23 cellular contexts compared by ENCODE assay signal in the genomic region with DNA sequence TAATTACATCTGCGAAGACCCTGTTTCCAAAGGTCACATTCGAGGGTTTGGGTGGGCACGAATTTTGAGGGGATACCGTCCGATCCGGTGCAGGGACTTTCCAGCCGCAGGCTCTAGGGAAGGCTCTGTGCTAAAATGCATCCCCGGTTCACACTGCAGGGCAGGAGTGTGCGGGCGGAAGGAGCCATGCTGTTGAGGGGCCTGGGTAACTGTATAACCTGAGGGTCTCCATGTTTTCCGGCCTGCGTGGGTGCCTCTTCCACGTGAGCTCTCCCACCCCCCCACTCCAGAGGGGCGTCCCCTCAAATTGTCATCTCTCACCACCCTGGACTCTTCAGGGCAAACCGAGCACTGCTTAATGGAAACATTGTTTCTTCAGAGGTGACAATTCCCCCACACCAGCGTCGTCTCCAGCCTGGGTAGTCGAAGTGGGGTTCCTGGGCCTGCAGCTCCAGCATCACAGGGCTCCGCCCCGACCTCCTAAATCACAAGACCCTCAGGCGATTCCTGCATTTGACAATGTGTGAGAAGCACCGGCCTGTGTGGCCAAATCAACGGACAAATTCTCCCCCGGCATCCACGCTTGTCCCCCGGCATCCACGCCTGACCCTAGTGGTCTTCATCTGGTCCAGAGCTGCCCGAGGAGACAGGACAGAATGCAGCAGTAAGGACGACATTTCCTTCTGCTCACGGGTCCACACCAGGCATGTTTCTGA. TPM values are rescaled to one million over a fixed set of nuclear protein-coding genes. Genes with fewer than 3 reads are reported as not detected.
A peak's percentile ranks its signal among the peaks of the same experiment; 100 is the strongest.
DNase-seq lines count a peak whose midpoint lies in the region; ATAC-seq and TF ChIP-seq lines count a peak whose summit lies in the region.
"Had no signal": no experiment of that assay in that cellular context is flagged by ENCODE, and none has a peak within 500 bp of the region (broad histone marks: within the 10 kb centered on the region; RNA-seq: fewer than 3 reads in every experiment).

No MANE protein-coding gene starts in this region.

- H3K9ac ChIP-seq in mucosa of rectum (ENCODE audit: low read depth in 1 of 2, low read length in 2 of 2): peak overlapping the region; percentile 14 to 44

- intact Hi-C loops in Caco-2 (cut with micrococcal nuclease; ENCODE audit: unreplicated experiment) (no loop called here), sigmoid colon (cut with DNase I) (no loop called here), head of caudate nucleus (cut with DNase I) (loop anchor here (5.0 kb wide), 1 partner anchor 181 kb away; no protein-coding TSS in a partner anchor)

- TSS peak; percentile 60 for BruUV-seq in Caco-2 (replicated peaks; lab: Mats Ljungman, UMichigan)

- H3K27ac Mint-ChIP-seq in Caco-2 (ENCODE audit: unreplicated experiment): peak overlapping the region; percentile 92
- H3K27ac Mint-ChIP-seq: CD4-positive, CD25-positive, alpha-beta regulatory T cell; GM23338 had no signal

- H3K36me3 ChIP-seq in Caco-2 (ENCODE audit: control insufficient read depth, insufficient read depth, low read length) (no peaks in the 10 kb centered on the region), mucosa of rectum (ENCODE audit: control insufficient read depth in 2 of 2, insufficient read depth in 2 of 2, low read length in 2 of 2) (no peaks in the 10 kb centered on the region), sigmoid colon (no peaks in the 10 kb centered on the region)

- DNase-seq in Caco-2: no peak
- DNase-seq in caudate nucleus (lab: John Stamatoyannopoulos, UW): no peak
- no peak for DNase-seq in sigmoid colon
- no peak for DNase-seq in head of caudate nucleus
- DNase-seq: AML-193; CD4-positive, CD25-positive, alpha-beta regulatory T cell; DND-41; GDM1; KG1; NCI-H1048; NCI-H1694; NCI-H2107; NCI-H345; NCI-H526 treated with DMSO at 0.1 percent for 48 hours had no signal

- peak overlapping the region; percentile 48 for H3K4me3 Mint-ChIP-seq in Caco-2 (ENCODE audit: unreplicated experiment)
- H3K4me3 Mint-ChIP-seq: CD4-positive, CD25-positive, alpha-beta regulatory T cell; GM23338 had no signal

- H3K4me1 Mint-ChIP-seq in Caco-2 (ENCODE audit: low read depth, unreplicated experiment): peaks cover 52% of the 10 kb centered on the region
- H3K4me1 Mint-ChIP-seq: GM23338 had no signal

- TF ChIP-seq CTCF in Caco-2 (IDR thresholded peaks at IDR 0.05; ENCODE audit: insufficient read depth in 1 of 2, low read depth in 1 of 2, low read length in 1 of 2, severe bottlenecking in 1 of 2, unreplicated experiment in 1 of 2) (no peak), sigmoid colon (IDR thresholded peaks at IDR 0.05) (no peak)

- H3K27me3 Mint-ChIP-seq in Caco-2 (ENCODE audit: insufficient read depth, unreplicated experiment): no peaks in the 10 kb centered on the region
- H3K27me3 Mint-ChIP-seq: CD4-positive, CD25-positive, alpha-beta regulatory T cell had no signal

- H3K27ac ChIP-seq in caudate nucleus (ENCODE audit: low read depth, low read length) (peak overlapping the region; percentile 69), mucosa of rectum (ENCODE audit: low read depth in 2 of 2, low read length in 2 of 2) (peak overlapping the region; percentile 77 to 78), sigmoid colon (peak overlapping the region; percentile 31 to 55 (median 38))
- H3K27ac ChIP-seq: HL-60 had no signal

- CTCF ChIA-PET in Caco-2 (lab: Charles Lee): interaction anchor here (0.6 to 2.3 kb wide), 8 partner anchors 8 to 532 kb away, joined by 3 to 16 read pairs (median 4); no protein-coding TSS in a partner anchor

- TF ChIP-seq EP300 in sigmoid colon (IDR thresholded peaks at IDR 0.05): no peak

- no peak overlapping the region for H3K4me3 ChIP-seq in Caco-2 (ENCODE audit: low read depth, low read length)
- H3K4me3 ChIP-seq in mucosa of rectum (ENCODE audit: low read length in 2 of 2): no peak overlapping the region
- no peak overlapping the region for H3K4me3 ChIP-seq in sigmoid colon
- H3K4me3 ChIP-seq: GM23338 had no signal

- H3K9me3 ChIP-seq in Caco-2 (no peaks in the 10 kb centered on the region), mucosa of rectum (ENCODE audit: control insufficient read depth in 2 of 2, low read length in 2 of 2) (no peaks in the 10 kb centered on the region), sigmoid colon (no peaks in the 10 kb centered on the region)

- TF ChIP-seq POLR2A in sigmoid colon (IDR thresholded peaks at IDR 0.05): no peak

- WGBS in sigmoid colon, 2 donors: 66 to 85% methylated on average over 30 of the region's 30 CpGs

- H3K27me3 ChIP-seq in Caco-2 (replicated peaks; ENCODE audit: control insufficient read depth, insufficient read depth, low read length) (no peaks in the 10 kb centered on the region), mucosa of rectum (ENCODE audit: control insufficient read depth in 2 of 2, insufficient read depth in 2 of 2, low read length in 2 of 2) (no peaks in the 10 kb centered on the region), sigmoid colon (no peaks in the 10 kb centered on the region)

- no peaks in the 10 kb centered on the region for H3K9me3 Mint-ChIP-seq in Caco-2 (ENCODE audit: unreplicated experiment)

- H3K4me1 ChIP-seq in Caco-2 (peaks cover 67% of the 10 kb centered on the region), mucosa of rectum (ENCODE audit: control insufficient read depth in 2 of 2, insufficient read depth in 2 of 2, low read length in 2 of 2) (peaks cover 9 to 34% of the 10 kb centered on the region in 2 donors), sigmoid colon (no peaks in the 10 kb centered on the region)

- ATAC-seq in GM21737 (IDR thresholded peaks at IDR 0.05; ENCODE audit: unreplicated experiment) (no peak), GM21717 (IDR thresholded peaks at IDR 0.05; ENCODE audit: unreplicated experiment) (no peak)
- ATAC-seq: GM23338 had no signal

- POLR2A ChIA-PET in Caco-2 (lab: Charles Lee): interaction anchor here (0.5 to 1.9 kb wide), 6 partner anchors 8 to 162 kb away, joined by 3 to 32 read pairs (median 8); no protein-coding TSS in a partner anchor

- peaks cover 7% of the 10 kb centered on the region for H3K36me3 Mint-ChIP-seq in Caco-2 (ENCODE audit: insufficient read depth, unreplicated experiment)

RNA-seq across cellular contexts. Expression of a gene that starts 51.2 kb away (rescaled TPM):
- total RNA-seq in Caco-2 (2022) (not detected in 2 replicates), sigmoid colon (not detected)
- polyA plus RNA-seq in sigmoid colon: not detected
- total RNA-seq: Calu3; CD4-positive, CD25-positive, alpha-beta regulatory T cell; GM23338; M059J; OCI-LY7; RPMI7951 had no signal
- polyA plus RNA-seq: CD4-positive, CD25-positive, alpha-beta regulatory T cell; GM23338 had no signal
